Comparison of ENCODE assay signal across 19 cellular contexts in genomic region chr11:58919561-58919960, GRCh38. TPM values are rescaled to one million over a fixed set of nuclear protein-coding genes. Genes with fewer than 3 reads are reported as not detected.
DNase-seq lines count a peak whose midpoint lies in the region; ATAC-seq, FAIRE-seq and TF ChIP-seq lines count a peak whose summit lies in the region.
"Had no signal": no experiment of that assay in that cellular context is flagged by ENCODE, and none has a peak within 500 bp of the region (broad histone marks: within the 10 kb centered on the region; RNA-seq: fewer than 3 reads in every experiment).

No MANE protein-coding gene starts in this region.

- peaks cover 14% of the 10 kb centered on the region for H3K4me1 Mint-ChIP-seq in MCF 10A (ENCODE audit: insufficient read depth, unreplicated experiment)

- H3K36me3 ChIP-seq in mammary epithelial cell (ENCODE audit: insufficient read depth, low read length) (no peaks in the 10 kb centered on the region), OCI-LY7 (ENCODE audit: insufficient read depth, low read length) (no peaks in the 10 kb centered on the region), esophagus muscularis mucosa (no peaks in the 10 kb centered on the region)
- H3K36me3 ChIP-seq: HAP-1 had no signal

- TF ChIP-seq EP300 in esophagus muscularis mucosa (IDR thresholded peaks at IDR 0.05) = no peak

- dilution Hi-C loops in mammary epithelial cell (cut with HindIII; ENCODE audit: low sequenced_read_pairs) = no loop called here

- no peaks in the 10 kb centered on the region for H3K27me3 Mint-ChIP-seq in MCF 10A (ENCODE audit: insufficient read depth, unreplicated experiment)
- H3K27me3 Mint-ChIP-seq: CD4-positive, alpha-beta T cell had no signal

- H3K4me1 ChIP-seq in mammary epithelial cell (ENCODE audit: insufficient read depth, low read length) (peaks cover 17% of the 10 kb centered on the region), OCI-LY7 (ENCODE audit: insufficient read depth, low read length, poor library complexity, severe bottlenecking) (no peaks in the 10 kb centered on the region), esophagus muscularis mucosa (no peaks in the 10 kb centered on the region)
- H3K4me1 ChIP-seq: HAP-1 had no signal

- WGBS in mammary epithelial cell (ENCODE audit: low coverage, missing lambda C conversion rate) = 28% methylated on average over 6 of the region's 6 CpGs
- WGBS in esophagus muscularis mucosa = 94% methylated on average over 6 of the region's 6 CpGs

- H3K79me2 ChIP-seq in mammary epithelial cell (ENCODE audit: insufficient read depth, low read length) = no peaks in the 10 kb centered on the region
- H3K79me2 ChIP-seq in OCI-LY7 (ENCODE audit: insufficient read depth, low read depth, low read length) = no peaks in the 10 kb centered on the region

- no peak overlapping the region for H3K4me3 Mint-ChIP-seq in MCF 10A (ENCODE audit: unreplicated experiment)
- H3K4me3 Mint-ChIP-seq: CD4-positive, alpha-beta T cell had no signal

- no peak for ATAC-seq in GM18870 (IDR thresholded peaks at IDR 0.05; ENCODE audit: unreplicated experiment)
- ATAC-seq: K562, PC-3, SK-N-SH treated with all-trans-retinoic acid at 6 μM for 48 hours had no signal

- DNase-seq in mammary epithelial cell (no peak), MCF 10A (ENCODE audit: unreplicated experiment) (no peak), OCI-LY7 (ENCODE audit: low spot score) (no peak), esophagus muscularis mucosa (ENCODE audit: extremely low spot score) (peak; percentile 72), urothelium cell line (ENCODE audit: low spot score) (peak; percentile 18), cardiac septum (ENCODE audit: low spot score) (no peak), RPMI8226 (no peak)
- DNase-seq: 8988T; CD4-positive, alpha-beta T cell; DND-41; NCI-H1092 treated with DMSO at 0.1 percent for 48 hours; NCI-H1694; PC-3 had no signal

- no peak overlapping the region for H3K27ac ChIP-seq in mammary epithelial cell (ENCODE audit: insufficient read depth, low read depth, low read length)
- H3K27ac ChIP-seq in OCI-LY7 (ENCODE audit: low read depth, low read length, poor library complexity, severe bottlenecking) = no peak overlapping the region
- H3K27ac ChIP-seq in esophagus muscularis mucosa (replicated peaks in 1 of 4) = no peak overlapping the region

- H3K4me2 ChIP-seq in mammary epithelial cell (ENCODE audit: insufficient read depth, low read depth, low read length) = no peak overlapping the region
- no peak overlapping the region for H3K4me2 ChIP-seq in OCI-LY7 (ENCODE audit: low read length)

- H3K9ac ChIP-seq in mammary epithelial cell (ENCODE audit: insufficient read depth, low read length) = no peak overlapping the region

- CTCF ChIA-PET in mammary epithelial cell (lab: Charles Lee; ENCODE audit: low non-redundant PET) = interaction anchor here (0.6 kb wide), 1 partner anchor 15 kb away, joined by 3 read pairs; no protein-coding TSS in a partner anchor
- CTCF ChIA-PET in MCF 10A (lab: Yijun Ruan, JAX) = interaction anchor here (0.7 to 1.1 kb wide), 9 partner anchors 13 to 428 kb away, joined by 3 to 4 read pairs (median 3); no protein-coding TSS in a partner anchor
- CTCF ChIA-PET in OCI-LY7 (lab: Charles Lee; ENCODE audit: unreplicated experiment) = interaction anchor here (0.6 to 1.0 kb wide), 2 partner anchors 17 to 292 kb away, joined by 3 to 4 read pairs; no protein-coding TSS in a partner anchor

- BruUV-seq in mammary epithelial cell (replicated peaks; lab: Mats Ljungman, UMichigan) (no TSS peak), MCF 10A (replicated peaks; lab: Mats Ljungman, UMichigan) (no TSS peak), OCI-LY7 (replicated peaks; lab: Mats Ljungman, UMichigan) (no TSS peak)

- H3K9me3 ChIP-seq in mammary epithelial cell (replicated peaks; ENCODE audit: insufficient read depth, low read length) (peaks cover 9% of the 10 kb centered on the region), OCI-LY7 (ENCODE audit: low read length) (peaks cover 13% of the 10 kb centered on the region; the same call in 1 of the 2 replicates), esophagus muscularis mucosa (peaks cover 0 to 22% (median 20%) of the 10 kb centered on the region in 4 donors)

- in situ Hi-C loops in mammary epithelial cell (cut with MboI; ENCODE audit: low sequenced_read_pairs in 2 of 2) = loop anchor here in 1 of 2 donors (25.0 kb wide), 1 partner anchor 232 kb away; no protein-coding TSS in a partner anchor

- peak overlapping the region; percentile 43 for H2AFZ ChIP-seq in mammary epithelial cell (ENCODE audit: low read depth, low read length)
- 0 out of 2 replicates have a peak overlapping the region, but pooled peaks have one; percentile 13 for H2AFZ ChIP-seq in OCI-LY7 (ENCODE audit: low read length)

- H3K9me2 ChIP-seq in OCI-LY7 (ENCODE audit: insufficient read depth, low read length) = no peaks in the 10 kb centered on the region

- POLR2A ChIA-PET in MCF 10A (lab: Yijun Ruan, JAX) = no interaction called here
- POLR2A ChIA-PET in OCI-LY7 (lab: Charles Lee) = interaction anchor here (0.6 kb wide), 1 partner anchor 352 kb away, joined by 3 read pairs; no protein-coding TSS in a partner anchor

- H3K36me3 Mint-ChIP-seq in MCF 10A (ENCODE audit: insufficient read depth, unreplicated experiment) = no peaks in the 10 kb centered on the region

- no peak overlapping the region for H3K27ac Mint-ChIP-seq in MCF 10A (ENCODE audit: low read depth, unreplicated experiment)
- H3K27ac Mint-ChIP-seq: CD4-positive, alpha-beta T cell had no signal

- H4K20me1 ChIP-seq in mammary epithelial cell (ENCODE audit: insufficient read depth, low read length) (no peaks in the 10 kb centered on the region), OCI-LY7 (ENCODE audit: insufficient read depth, low read length) (no peaks in the 10 kb centered on the region)

- TF ChIP-seq CTCF in mammary epithelial cell (conservative IDR thresholded peaks at IDR 0.05 in 1 of 2, IDR thresholded peaks at IDR 0.05 in 1 of 2; ENCODE audit: extremely low read depth in 1 of 2, insufficient read depth in 1 of 2, low read depth in 1 of 2, low read length in 2 of 2) (no peak), MCF 10A (IDR thresholded peaks at IDR 0.05; ENCODE audit: unreplicated experiment) (no peak), OCI-LY7 (conservative IDR thresholded peaks at IDR 0.05; ENCODE audit: low read length) (no peak), esophagus muscularis mucosa (IDR thresholded peaks at IDR 0.05) (no peak)

- no peaks in the 10 kb centered on the region for H3K9me3 Mint-ChIP-seq in MCF 10A (ENCODE audit: unreplicated experiment)

- H3K4me3 ChIP-seq in mammary epithelial cell (replicated peaks in 1 of 3; ENCODE audit: insufficient read depth in 1 of 3, low read depth in 2 of 3, low read length in 3 of 3) (no peak overlapping the region), OCI-LY7 (ENCODE audit: low read depth, low read length, poor library complexity, severe bottlenecking) (no peak overlapping the region), esophagus muscularis mucosa (no peak overlapping the region)
- H3K4me3 ChIP-seq: HAP-1, K562 had no signal

- no peak for TF ChIP-seq POLR2A in esophagus muscularis mucosa (IDR thresholded peaks at IDR 0.05; ENCODE audit: low read depth)

- H3K27me3 ChIP-seq in mammary epithelial cell (ENCODE audit: insufficient read depth, low read length) = no peaks in the 10 kb centered on the region
- peaks cover 0 to 3% (median 0%) of the 10 kb centered on the region in 4 donors for H3K27me3 ChIP-seq in esophagus muscularis mucosa

- no peak for FAIRE-seq in urothelium cell line (lab: Jason Lieb, UNC)
- FAIRE-seq: D721Med, HTR-8/SVneo, K562 had no signal

- intact Hi-C loops in mammary epithelial cell (cut with micrococcal nuclease) (no loop called here), MCF 10A (cut with micrococcal nuclease) (no loop called here), OCI-LY7 (cut with micrococcal nuclease; ENCODE audit: unreplicated experiment) (no loop called here), esophagus muscularis mucosa (cut with DNase I) (no loop called here), cardiac septum (cut with DNase I) (no loop called here)

RNA-seq across cellular contexts. Expression of gene GLYATL1, which starts 19.7 kb away (rescaled TPM):
- total RNA-seq in mammary epithelial cell (1 to 10 TPM in 1 of 2 donors, under 1 TPM in 1; 0.50 to 1.1 TPM), MCF 10A (2022) (not detected in 2 replicates), OCI-LY7 (2022) (not detected in 2 replicates), esophagus muscularis mucosa (not detected), cardiac septum (not detected)
- 0.53 TPM for polyA plus RNA-seq in mammary epithelial cell
- not detected for polyA minus RNA-seq in mammary epithelial cell
- total RNA-seq in OCI-LY7 (2014; rRNA removed; shearing (Covaris generic)) = not detected in 2 replicates
- total RNA-seq: CD4-positive, alpha-beta T cell; K562; PC-3 had no signal
- polyA plus RNA-seq: K562 had no signal

Comparison
In these comparisons a context has a peak if more than half of its experiments do, and no peak if none do; other contexts are left out.
1. DNase-seq: peak in esophagus muscularis mucosa (single experiment) and urothelium cell line (single experiment); none in mammary epithelial cell (single experiment), MCF 10A (single experiment), OCI-LY7 (single experiment), cardiac septum (single experiment) and RPMI8226 (single experiment).